23 cellular contexts compared by ENCODE assay signal in the genomic region with DNA sequence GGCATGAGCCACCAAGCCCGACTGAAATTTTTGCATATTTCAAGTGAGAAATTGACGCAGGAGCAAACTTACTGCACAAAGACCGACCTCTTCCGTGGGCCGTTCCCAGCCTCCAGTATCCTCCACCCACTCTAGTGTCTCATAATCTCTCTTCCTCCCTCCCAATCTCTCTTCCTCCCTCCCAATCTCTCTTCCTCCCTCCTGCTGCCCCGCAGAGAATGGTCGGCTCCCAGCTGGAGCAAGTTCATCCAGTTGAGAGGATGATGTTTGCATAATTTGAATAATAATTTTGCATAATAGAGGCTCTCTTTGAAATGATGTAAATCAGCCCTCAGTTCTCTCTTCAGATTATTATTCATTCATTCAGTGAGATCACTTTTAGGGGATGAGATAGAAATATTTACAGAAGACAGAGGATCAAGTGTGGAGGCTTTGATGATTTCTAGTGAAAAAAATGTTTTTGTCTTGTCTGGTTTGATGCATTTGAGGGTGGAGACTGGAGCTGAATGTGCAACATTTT.
"Had no signal": no experiment of that assay in that cellular context is flagged by ENCODE, and none has a peak within 500 bp of the region (broad histone marks: within the 10 kb centered on the region; RNA-seq: fewer than 3 reads in every experiment).

No MANE protein-coding gene starts in this region.

- H3K27ac ChIP-seq: body of pancreas, hepatocyte, left ventricle myocardium inferior, stomach, transverse colon, vagina had no signal

- H3K4me3 ChIP-seq: body of pancreas, hepatocyte, left ventricle myocardium inferior, mucosa of descending colon, stomach, transverse colon, vagina had no signal

- H3K4me2 ChIP-seq: hepatocyte had no signal

- H3K36me3 ChIP-seq: left ventricle myocardium inferior, stomach, transverse colon, vagina had no signal

- H3K9me3 Mint-ChIP-seq: activated naive CD4-positive, alpha-beta T cell treated with anti-CD3 and anti-CD28 coated beads, Interleukin-2, amount 50 U/mL, for 24 hours; activated T-helper 1 cell treated with anti-CD3 and anti-CD28 coated beads, Interleukin-12 subunit alpha, Interleukin-12 subunit beta, Interleukin-2, Interleukin-4 antibody, amounts not matched to agents 30 ng/mL and 10 ng/mL and 1 ng/mL, durations not matched to agents 14 hours and 24 hours and 36 hours; dendritic cell treated with granulocyte-macrophage colony-stimulating factor and Interleukin-4, amounts not matched to agents 40 ng/mL and 50 ng/mL, for 4 days; nephron progenitor cell; stimulated activated memory B cell treated with anti-CD40 and anti-IgM and Interleukin-4, amounts not matched to agents 10 μg/mL and 1 μg/mL and 100 μg/mL, for 72 hours had no signal

- H3K9me3 ChIP-seq: body of pancreas, left ventricle myocardium inferior, mucosa of descending colon, transverse colon, vagina had no signal

- H3K4me3 Mint-ChIP-seq: activated CD8-positive, alpha-beta T cell treated with anti-CD3 and anti-CD28 coated beads, Interleukin-2, amount 10 ng/mL, durations not matched to agents 7 days and 5 days; activated naive CD4-positive, alpha-beta T cell treated with anti-CD3 and anti-CD28 coated beads, Interleukin-2, amount 50 U/mL, for 24 hours; activated T-helper 1 cell treated with anti-CD3 and anti-CD28 coated beads, Interleukin-12 subunit alpha, Interleukin-12 subunit beta, Interleukin-2, Interleukin-4 antibody, amounts not matched to agents 30 ng/mL and 10 ng/mL and 1 ng/mL, durations not matched to agents 14 hours and 24 hours and 36 hours; dendritic cell treated with granulocyte-macrophage colony-stimulating factor and Interleukin-4, amounts not matched to agents 40 ng/mL and 50 ng/mL, for 4 days; nephron progenitor cell; stimulated activated memory B cell treated with anti-CD40 and anti-IgM and Interleukin-4, amounts not matched to agents 10 μg/mL and 1 μg/mL and 100 μg/mL, for 72 hours had no signal

- H3K27ac Mint-ChIP-seq: activated CD8-positive, alpha-beta T cell treated with anti-CD3 and anti-CD28 coated beads, Interleukin-2, amount 10 ng/mL, durations not matched to agents 7 days and 5 days; activated naive CD4-positive, alpha-beta T cell treated with anti-CD3 and anti-CD28 coated beads, Interleukin-2, amount 50 U/mL, for 24 hours; activated T-helper 1 cell treated with anti-CD3 and anti-CD28 coated beads, Interleukin-12 subunit alpha, Interleukin-12 subunit beta, Interleukin-2, Interleukin-4 antibody, amounts not matched to agents 30 ng/mL and 10 ng/mL and 1 ng/mL, durations not matched to agents 14 hours and 24 hours and 36 hours; dendritic cell treated with granulocyte-macrophage colony-stimulating factor and Interleukin-4, amounts not matched to agents 40 ng/mL and 50 ng/mL, for 4 days; nephron progenitor cell; stimulated activated memory B cell treated with anti-CD40 and anti-IgM and Interleukin-4, amounts not matched to agents 10 μg/mL and 1 μg/mL and 100 μg/mL, for 72 hours had no signal

- H3K79me2 ChIP-seq: hepatocyte had no signal

- H3K4me1 Mint-ChIP-seq: nephron progenitor cell; stimulated activated memory B cell treated with anti-CD40 and anti-IgM and Interleukin-4, amounts not matched to agents 10 μg/mL and 1 μg/mL and 100 μg/mL, for 72 hours had no signal

- DNase-seq: activated CD4-positive, alpha-beta T cell treated with anti-CD3 and anti-CD28 coated beads for 1 hour; activated CD4-positive, alpha-beta T cell treated with anti-CD3 and anti-CD28 coated beads, Interleukin-2, amount 50 U/mL, for 1 hour; activated CD8-positive, alpha-beta T cell treated with anti-CD3 and anti-CD28 coated beads, Interleukin-2, amount 10 ng/mL, durations not matched to agents 7 days and 5 days; activated gamma-delta T cell; body of pancreas; effector CD8-positive, alpha-beta T cell; erythroblast; foreskin fibroblast; left ventricle myocardium inferior; mucosa of descending colon; nephron progenitor cell; occipital lobe; small intestine; stimulated activated CD4-positive, alpha-beta T cell treated with anti-CD3 and anti-CD28 coated beads, Interleukin-2, amount 100 ng/mL, for 24 hours; stomach; transverse colon had no signal

- H3K4me1 ChIP-seq: body of pancreas, left ventricle myocardium inferior, stomach, transverse colon, vagina had no signal

- H3K27me3 ChIP-seq: body of pancreas, hepatocyte, transverse colon, vagina had no signal

- ATAC-seq: activated CD8-positive, alpha-beta T cell treated with anti-CD3 and anti-CD28 coated beads, Interleukin-2, amount 10 ng/mL, durations not matched to agents 7 days and 5 days; body of pancreas; mucosa of descending colon; sciatic nerve; stimulated activated memory B cell treated with anti-CD40 and anti-IgM and Interleukin-4, amounts not matched to agents 10 μg/mL and 1 μg/mL and 100 μg/mL, for 72 hours had no signal

- H3K36me3 Mint-ChIP-seq: activated naive CD4-positive, alpha-beta T cell treated with anti-CD3 and anti-CD28 coated beads, Interleukin-2, amount 50 U/mL, for 24 hours; stimulated activated memory B cell treated with anti-CD40 and anti-IgM and Interleukin-4, amounts not matched to agents 10 μg/mL and 1 μg/mL and 100 μg/mL, for 72 hours had no signal

- H2AFZ ChIP-seq: hepatocyte had no signal
